Comparison of ENCODE assay signal across 9 cellular contexts in genomic region chr12:93696462-93696861, GRCh38.
"Had no signal": no experiment of that assay in that cellular context is flagged by ENCODE, and none has a peak within 500 bp of the region (broad histone marks: within the 10 kb centered on the region; RNA-seq: fewer than 3 reads in every experiment).

No MANE protein-coding gene starts in this region.

- ATAC-seq: HCT116 had no signal

- H3K27ac ChIP-seq: GM23248, HL-60 had no signal

- H3K9me3 ChIP-seq: HAP-1 had no signal

- H3K9me3 Mint-ChIP-seq: HFFc6 had no signal

- H3K27ac Mint-ChIP-seq: HFFc6, IgD-negative memory B cell had no signal

- H3K27me3 Mint-ChIP-seq: IgD-negative memory B cell had no signal

- DNase-seq: GM23248, GOT3, H7, HFFc6, KG1 had no signal

- H3K4me3 ChIP-seq: GM23248, HAP-1 had no signal

- H2AFZ ChIP-seq: GM23248 had no signal

- H3K4me3 Mint-ChIP-seq: HFFc6, IgD-negative memory B cell had no signal

- H3K9ac ChIP-seq: GM23248 had no signal

- H3K36me3 ChIP-seq: HAP-1 had no signal
